ENCODE assay signal across 2 cellular contexts in the genomic region with DNA sequence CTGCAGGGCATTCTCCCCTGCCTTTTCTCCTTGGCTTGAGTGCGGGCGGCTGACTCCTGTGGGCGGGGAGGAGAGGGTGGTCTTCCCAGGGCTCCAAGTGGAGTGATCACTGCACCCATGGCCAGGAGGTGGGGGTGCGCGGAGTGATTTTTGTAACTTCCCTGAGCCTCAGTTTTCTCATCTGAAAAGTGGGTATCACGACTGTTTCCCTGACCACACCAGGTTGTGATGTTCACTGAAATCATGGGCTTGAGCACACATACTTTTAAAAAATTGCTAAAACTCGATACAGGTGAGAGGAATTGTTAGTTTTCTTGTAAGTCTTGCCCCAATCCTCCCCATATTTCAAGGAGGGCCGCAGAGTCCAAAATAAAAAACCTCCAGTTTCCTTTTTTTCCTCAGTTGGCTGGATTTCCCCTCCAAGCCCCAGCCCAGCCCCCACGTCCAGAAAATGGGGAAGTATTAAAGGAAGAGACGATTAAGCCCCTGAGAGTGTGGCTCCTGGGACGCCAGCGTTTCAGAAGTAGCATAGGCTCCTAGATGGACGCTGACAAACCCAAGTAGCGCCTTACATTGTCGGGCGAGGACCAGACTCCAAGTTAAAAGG.
TF ChIP-seq lines count a peak whose summit lies in the region.

No MANE protein-coding gene starts in this region.

TF ChIP-seq in SK-N-SH, 30 proteins besides CTCF, POLR2A, EP300 and RAD21 (continued from another document):
- TF ChIP-seq MAX (IDR thresholded peaks at IDR 0.05; ENCODE audit: low read depth): no peak
- no peak for TF ChIP-seq ELF1 (IDR thresholded peaks at IDR 0.05)
- TF ChIP-seq TEAD4 (IDR thresholded peaks at IDR 0.05; ENCODE audit: borderline replicate concordance, insufficient read depth): no peak
- no peak for TF ChIP-seq JUND (IDR thresholded peaks at IDR 0.05)
- no peak for TF ChIP-seq GATA2 (CRISPR knock-in tag; IDR thresholded peaks at IDR 0.05)
- TF ChIP-seq FOXM1 (IDR thresholded peaks at IDR 0.05; ENCODE audit: low read depth): no peak

TF ChIP-seq in SK-N-SH treated with all-trans-retinoic acid at 6 μM for 48 hours, 23 proteins besides CTCF, POLR2A, EP300 and RAD21 (continued from another document):
- no peak for TF ChIP-seq PATZ1 (CRISPR knock-in tag; IDR thresholded peaks at IDR 0.05; ENCODE audit: borderline replicate concordance)
- TF ChIP-seq ZNF8 (CRISPR knock-in tag; IDR thresholded peaks at IDR 0.05): no peak
- no peak for TF ChIP-seq POU6F1 (CRISPR knock-in tag; IDR thresholded peaks at IDR 0.05; ENCODE audit: borderline replicate concordance, low read depth)
- TF ChIP-seq ZNF565 (CRISPR knock-in tag; conservative IDR thresholded peaks at IDR 0.05; ENCODE audit: low read depth): no peak
- no peak for TF ChIP-seq ZNF70 (CRISPR knock-in tag; IDR thresholded peaks at IDR 0.05)
